In genomic region chr12:99806304-99806703, GRCh38 we compare ENCODE assay signal across 6 cellular contexts.
"Had no signal": no experiment of that assay in that cellular context is flagged by ENCODE, and none has a peak within 500 bp of the region (broad histone marks: within the 10 kb centered on the region; RNA-seq: fewer than 3 reads in every experiment).

No MANE protein-coding gene starts in this region.

- H3K27ac Mint-ChIP-seq: GM23338, IgD-negative memory B cell had no signal

- H3K9me3 ChIP-seq: HAP-1 had no signal

- H3K27ac ChIP-seq: HL-60 had no signal

- H3K4me2 ChIP-seq: GM23338 had no signal

- H3K27me3 Mint-ChIP-seq: IgD-negative memory B cell had no signal

- DNase-seq: KBM-7 had no signal

- ATAC-seq: GM23338, HepG2 had no signal

- H3K36me3 Mint-ChIP-seq: IgD-negative memory B cell had no signal

- H2AFZ ChIP-seq: GM23338 had no signal

- H3K9me3 Mint-ChIP-seq: GM23338 had no signal

- H3K4me3 Mint-ChIP-seq: GM23338, IgD-negative memory B cell had no signal

- H3K4me3 ChIP-seq: GM23338, HAP-1 had no signal

- H3K36me3 ChIP-seq: HAP-1 had no signal

- H3K4me1 Mint-ChIP-seq: GM23338, IgD-negative memory B cell had no signal
